In genomic region chr1:1616838-1617237, GRCh38 we compare ENCODE assay signal across 7 cellular contexts. TPM values are rescaled to one million over a fixed set of nuclear protein-coding genes. Genes with fewer than 3 reads are reported as not detected.
DNase-seq lines count a peak whose midpoint lies in the region; ATAC-seq and TF ChIP-seq lines count a peak whose summit lies in the region.
"Had no signal": no experiment of that assay in that cellular context is flagged by ENCODE, and none has a peak within 500 bp of the region (broad histone marks: within the 10 kb centered on the region; RNA-seq: fewer than 3 reads in every experiment).

No MANE protein-coding gene starts in this region.

- H3K36me3 ChIP-seq in MM.1S (replicated peaks; ENCODE audit: insufficient read depth, low read length), result no peaks in the 10 kb centered on the region

- ATAC-seq in GM21825 (IDR thresholded peaks at IDR 0.05; ENCODE audit: unreplicated experiment) (no peak), GM18867 (IDR thresholded peaks at IDR 0.05; ENCODE audit: unreplicated experiment) (no peak)

- no peaks in the 10 kb centered on the region for H3K9me3 Mint-ChIP-seq in endothelial cell (ENCODE audit: unreplicated experiment)

- H3K9me2 ChIP-seq in MM.1S (replicated peaks; ENCODE audit: insufficient read depth, low read length), result no peaks in the 10 kb centered on the region

- DNase-seq in MM.1S (no peak), endothelial cell (ENCODE audit: low spot score) (no peak), skeletal muscle cell (ENCODE audit: low read depth) (no peak), COLO668 (lab: John Stamatoyannopoulos, UW; ENCODE audit: unreplicated experiment) (no peak)
- DNase-seq: stimulated activated CD8-positive, alpha-beta memory T cell treated with anti-CD3 and anti-CD28 coated beads, Interleukin-4, amount 100 ng/mL, for 48 hours had no signal

- H3K4me2 ChIP-seq in MM.1S (ENCODE audit: low read depth, low read length), result peak overlapping the region; percentile 97

- peaks cover 28% of the 10 kb centered on the region for H3K4me1 Mint-ChIP-seq in endothelial cell (ENCODE audit: unreplicated experiment)

- H3K36me3 Mint-ChIP-seq in endothelial cell (ENCODE audit: low read depth, unreplicated experiment), result peaks cover 13% of the 10 kb centered on the region

- no peak overlapping the region for H3K9ac ChIP-seq in MM.1S (ENCODE audit: low read length)

- H3F3A ChIP-seq in MM.1S (ENCODE audit: insufficient read depth, low read length), result peaks cover 3% of the 10 kb centered on the region; the same call in 1 of the 2 replicates

- no peak for TF ChIP-seq CTCF in MM.1S (IDR thresholded peaks at IDR 0.05; ENCODE audit: low read length)
- no peak for TF ChIP-seq CTCF in endothelial cell (IDR thresholded peaks at IDR 0.05; ENCODE audit: unreplicated experiment)

- no peaks in the 10 kb centered on the region for H4K20me1 ChIP-seq in MM.1S (ENCODE audit: insufficient read depth, low read length)

- H3K79me2 ChIP-seq in MM.1S (ENCODE audit: low read length), result peaks cover 23% of the 10 kb centered on the region

- peaks cover 17% of the 10 kb centered on the region for H3K27me3 Mint-ChIP-seq in endothelial cell (ENCODE audit: unreplicated experiment)

- H3K9me3 ChIP-seq in MM.1S (replicated peaks; ENCODE audit: insufficient read depth, low read length), result no peaks in the 10 kb centered on the region

- H3K4me3 ChIP-seq in MM.1S (ENCODE audit: low read length) (peak overlapping the region; percentile 87), skeletal muscle cell (ENCODE audit: low read depth, low read length) (peak overlapping the region; percentile 90)

- H3K4me3 Mint-ChIP-seq in endothelial cell (ENCODE audit: unreplicated experiment), result peak overlapping the region; percentile 91

- no peak overlapping the region for H3K27ac ChIP-seq in MM.1S (ENCODE audit: low read length)

- H3K27ac Mint-ChIP-seq in endothelial cell (ENCODE audit: unreplicated experiment), result no peak overlapping the region

- no peak overlapping the region for H2AFZ ChIP-seq in MM.1S (ENCODE audit: low read length)

- H3K4me1 ChIP-seq in MM.1S (ENCODE audit: low read length), result peaks cover 3% of the 10 kb centered on the region; the same call in 1 of the 2 replicates

- no peaks in the 10 kb centered on the region for H3K27me3 ChIP-seq in MM.1S (replicated peaks; ENCODE audit: insufficient read depth, low read length)

RNA-seq across cellular contexts. Expression of gene MIB2, which starts 1.5 kb away (rescaled TPM):
- total RNA-seq in endothelial cell (ENCODE audit: unreplicated experiment), result 84.4 TPM

RNA-seq across cellular contexts. Expression of gene MMP23B, which starts 15.1 kb away (rescaled TPM):
- total RNA-seq in endothelial cell (ENCODE audit: unreplicated experiment), result 26.7 TPM

RNA-seq across cellular contexts. Expression of gene FNDC10, which starts 16.9 kb away (rescaled TPM):
- total RNA-seq in endothelial cell (ENCODE audit: unreplicated experiment), result 11.6 TPM

RNA-seq across cellular contexts. Expression of gene CDK11B, which starts 42.0 kb away (rescaled TPM):
- 71.0 TPM for total RNA-seq in endothelial cell (ENCODE audit: unreplicated experiment)

RNA-seq across cellular contexts. Expression of gene SSU72, which starts 42.2 kb away (rescaled TPM):
- 114 TPM for total RNA-seq in endothelial cell (ENCODE audit: unreplicated experiment)
